In genomic region chr4:177384856-177385396, GRCh38 we compare ENCODE assay signal across 20 cellular contexts. TPM values are rescaled to one million over a fixed set of nuclear protein-coding genes. Genes with fewer than 3 reads are reported as not detected.
DNase-seq lines count a peak whose midpoint lies in the region; ATAC-seq, FAIRE-seq and TF ChIP-seq lines count a peak whose summit lies in the region.
"Had no signal": no experiment of that assay in that cellular context is flagged by ENCODE, and none has a peak within 500 bp of the region (broad histone marks: within the 10 kb centered on the region; RNA-seq: fewer than 3 reads in every experiment).

No MANE protein-coding gene starts in this region.

- H3K79me1 ChIP-seq in IMR-90 (ENCODE audit: low read depth in 1 of 2, low read length in 2 of 2) = no peaks in the 10 kb centered on the region

- peak; percentile 32 for FAIRE-seq in D721Med (lab: Jason Lieb, UNC)
- FAIRE-seq: A549, GM12891 had no signal

- no peak overlapping the region for H2AFZ ChIP-seq in IMR-90 (replicated peaks; ENCODE audit: low read length, poor library complexity)

- DNase-seq in D721Med (ENCODE audit: insufficient read length, low spot score) (no peak), IMR-90 (no peak), SHP77 treated with DMSO at 0.1 percent for 48 hours (lab: John Stamatoyannopoulos, UW) (peak; percentile 3), kidney glomerular epithelial cell (lab: John Stamatoyannopoulos, UW) (no peak), occipital lobe (lab: John Stamatoyannopoulos, UW) (no peak), lower leg skin (ENCODE audit: low spot score in 2 of 2) (no peak), NCI-H2107 treated with DMSO at 0.1 percent for 48 hours (lab: John Stamatoyannopoulos, UW; ENCODE audit: unreplicated experiment) (no peak)
- DNase-seq: COR-L47; HCEC 1CT; MG63; NCI-H1105 treated with DMSO at 0.1 percent for 48 hours; NCI-H187; NCI-H2171 treated with DMSO at 0.1 percent for 48 hours; NCI-H526 treated with DMSO at 0.1 percent for 48 hours; NK-92 treated with Interleukin-12 subunit alpha and Interleukin-12 subunit beta, amount 100 ng/mL, for 24 hours; PC-3; SK-N-SH had no signal

- no peak overlapping the region for H3K4ac ChIP-seq in IMR-90 (ENCODE audit: low read depth, low read length)

- no peak overlapping the region for H4K8ac ChIP-seq in IMR-90 (ENCODE audit: low read depth in 2 of 2, low read length in 2 of 2)

- in situ Hi-C loops in IMR-90 (cut with MboI; ENCODE audit: low sequenced_read_pairs) = no loop called here

- intact Hi-C loops in IMR-90 (cut with micrococcal nuclease) = no loop called here
- intact Hi-C loops in lower leg skin (cut with DNase I; ENCODE audit: low total_unique reads) = no loop called here

- H3K36me3 ChIP-seq in IMR-90 (ENCODE audit: control insufficient read depth, insufficient read depth, low read length) (no peaks in the 10 kb centered on the region), liver (ENCODE audit: control insufficient read depth in 4 of 4, insufficient read depth in 3 of 4, low read depth in 1 of 4, low read length in 3 of 4) (no peaks in the 10 kb centered on the region)
- H3K36me3 ChIP-seq: MG63 had no signal

- peak overlapping the region; percentile 25; the same call in 1 of the 2 replicates for H2BK20ac ChIP-seq in IMR-90 (ENCODE audit: low read depth, low read length)

- H4K20me1 ChIP-seq in IMR-90 (ENCODE audit: insufficient read depth, low read length) = no peaks in the 10 kb centered on the region

- TF ChIP-seq CTCF in D721Med (IDR thresholded peaks at IDR 0.05; ENCODE audit: insufficient read depth, missing control alignments) = no peak
- no peak for TF ChIP-seq CTCF in IMR-90 (conservative IDR thresholded peaks at IDR 0.05; ENCODE audit: low read depth, low read length)
- no peak for TF ChIP-seq CTCF in liver (IDR thresholded peaks at IDR 0.05; ENCODE audit: low read depth, low read length, missing input control)
- TF ChIP-seq CTCF in lower leg skin (IDR thresholded peaks at IDR 0.05) = no peak

- no peak overlapping the region for H4K91ac ChIP-seq in IMR-90 (ENCODE audit: insufficient read depth, low read depth, low read length)

- H3K56ac ChIP-seq in IMR-90 (ENCODE audit: extremely low read depth, insufficient read depth, low read length) = no peak overlapping the region

- 0 out of 2 replicates have a peak, but pooled peaks have one; percentile 17 for ATAC-seq in IMR-90 (ENCODE audit: low read depth)
- ATAC-seq: A549, PC-3 had no signal

- H3K9ac ChIP-seq in IMR-90 (ENCODE audit: low read depth, low read length) = no peak overlapping the region
- no peak overlapping the region for H3K9ac ChIP-seq in liver (ENCODE audit: low read depth in 1 of 2, low read length in 2 of 2)
- H3K9ac ChIP-seq: SK-N-SH had no signal

- H3K4me2 ChIP-seq in IMR-90 (ENCODE audit: low read depth, low read length) = no peak overlapping the region
- H3K4me2 ChIP-seq: A549, SK-N-SH had no signal

- no peaks in the 10 kb centered on the region for H3K9me1 ChIP-seq in IMR-90 (ENCODE audit: insufficient read depth, low read length)

- POLR2A ChIA-PET in IMR-90 (lab: Charles Lee; ENCODE audit: unreplicated experiment) = interaction anchor here (0.5 kb wide), 1 partner anchor 1044 kb away, joined by 3 read pairs; no protein-coding TSS in a partner anchor

- H3K23ac ChIP-seq in IMR-90 (ENCODE audit: low read depth, low read length) = no peak overlapping the region

- no peak overlapping the region for H3K27ac ChIP-seq in IMR-90 (ENCODE audit: insufficient read depth, low read length)
- no peak overlapping the region for H3K27ac ChIP-seq in liver (ENCODE audit: low read depth in 1 of 2, low read length in 2 of 2)
- H3K27ac ChIP-seq: A549 had no signal

- no peak for TF ChIP-seq RAD21 in IMR-90 (IDR thresholded peaks at IDR 0.05; ENCODE audit: low read length)
- TF ChIP-seq RAD21 in liver (IDR thresholded peaks at IDR 0.05) = no peak

- H3K27me3 ChIP-seq in IMR-90 (ENCODE audit: control insufficient read depth, insufficient read depth, low read length) = no peaks in the 10 kb centered on the region
- H3K27me3 ChIP-seq in liver (ENCODE audit: control insufficient read depth in 4 of 4, insufficient read depth in 4 of 4, low read length in 3 of 4) = no peaks in the 10 kb centered on the region
- H3K27me3 ChIP-seq: MG63 had no signal

- dilution Hi-C loops in IMR-90 (cut with HindIII; ENCODE audit: low sequenced_read_pairs, unreplicated experiment) = no loop called here

- H3K14ac ChIP-seq in IMR-90 (replicated peaks; ENCODE audit: low read depth, low read length) = no peak overlapping the region

- CTCF ChIA-PET in IMR-90 (lab: Yijun Ruan, JAX) = interaction anchor here (0.7 kb wide), 1 partner anchor 320 kb away, joined by 3 read pairs; no protein-coding TSS in a partner anchor

- H3K4me1 ChIP-seq in IMR-90 (ENCODE audit: control insufficient read depth, insufficient read depth, low read length) (no peaks in the 10 kb centered on the region), liver (ENCODE audit: control insufficient read depth in 4 of 4, insufficient read depth in 4 of 4, low read length in 3 of 4) (no peaks in the 10 kb centered on the region)
- H3K4me1 ChIP-seq: A549 had no signal

- H2BK120ac ChIP-seq in IMR-90 (ENCODE audit: low read depth, low read length) = no peak overlapping the region

- no peak for TF ChIP-seq POLR2A in IMR-90 (IDR thresholded peaks at IDR 0.05; ENCODE audit: low read depth, low read length)
- no peak for TF ChIP-seq POLR2A in lower leg skin (IDR thresholded peaks at IDR 0.05)

- no peak overlapping the region for H2BK15ac ChIP-seq in IMR-90 (ENCODE audit: low read depth, low read length)

- H4K5ac ChIP-seq in IMR-90 (ENCODE audit: low read depth, low read length) = no peak overlapping the region

- BruUV-seq in IMR-90 (replicated peaks; lab: Mats Ljungman, UMichigan) = no TSS peak

- H3K4me3 ChIP-seq in IMR-90 (ENCODE audit: insufficient read depth, low read depth, low read length) = no peak overlapping the region
- H3K4me3 ChIP-seq in liver (ENCODE audit: low read depth in 1 of 3, low read length in 3 of 3) = no peak overlapping the region
- no peak overlapping the region for H3K4me3 ChIP-seq in lower leg skin (ENCODE audit: low read depth, poor library complexity, severe bottlenecking)
- H3K4me3 ChIP-seq: A549, MG63 had no signal

- WGBS in IMR-90 (ENCODE audit: extremely low coverage in 2 of 2, insufficient read length in 1 of 2), 2 experiments = 100% methylated on average over 2 of the region's 4 CpGs; no CpG with 5 or more reads in 1 of the 2 experiments
- 55% methylated on average over 4 of the region's 4 CpGs for WGBS in liver
- WGBS in lower leg skin, 2 donors = 82 to 88% methylated on average over 4 of the region's 4 CpGs

- no peaks in the 10 kb centered on the region for H3K9me3 ChIP-seq in IMR-90 (ENCODE audit: control insufficient read depth, insufficient read depth, low read length)
- peaks cover 0 to 7% (median under 1%) of the 10 kb centered on the region in 4 donors for H3K9me3 ChIP-seq in liver (ENCODE audit: control insufficient read depth in 4 of 4, low read length in 3 of 4)
- H3K9me3 ChIP-seq: A549, MG63, SK-N-SH had no signal

- H2BK5ac ChIP-seq in IMR-90 (ENCODE audit: low read depth, low read length, poor library complexity, severe bottlenecking) = no peak overlapping the region

- no peak overlapping the region for H2AK9ac ChIP-seq in IMR-90 (replicated peaks; ENCODE audit: low read depth, low read length, poor library complexity)

- no peak overlapping the region for H2AK5ac ChIP-seq in IMR-90 (ENCODE audit: low read depth, low read length)

- H3K18ac ChIP-seq in IMR-90 (ENCODE audit: low read depth, low read length) = no peak overlapping the region

TF ChIP-seq in IMR-90, 13 proteins besides CTCF, POLR2A, EP300 and RAD21 (continues in another document):
- TF ChIP-seq ELK1 (IDR thresholded peaks at IDR 0.05; ENCODE audit: borderline replicate concordance, low read depth, low read length) = no peak
- TF ChIP-seq NFE2L2 (IDR thresholded peaks at IDR 0.05; ENCODE audit: low read depth, low read length) = no peak
- TF ChIP-seq MXI1 (IDR thresholded peaks at IDR 0.05; ENCODE audit: borderline replicate concordance, low read depth, low read length) = no peak
- TF ChIP-seq RCOR1 (IDR thresholded peaks at IDR 0.05; ENCODE audit: insufficient replicate concordance, low read length) = no peak
- no peak for TF ChIP-seq CHD1 (IDR thresholded peaks at IDR 0.05; ENCODE audit: low read depth, low read length)
- TF ChIP-seq CEBPB (IDR thresholded peaks at IDR 0.05; ENCODE audit: low read depth, low read length) = no peak

TF ChIP-seq in liver, 16 proteins besides CTCF, POLR2A, EP300 and RAD21:
- TF ChIP-seq HNF4G (IDR thresholded peaks at IDR 0.05) (no peak), HNF4A (conservative IDR thresholded peaks at IDR 0.05) (peak; percentile 61 to 81)

RNA-seq across cellular contexts. Expression of gene AGA, which starts 57.3 kb away (rescaled TPM):
- total RNA-seq in IMR-90 (2012; rRNA removed) (35.8 and 38.5 TPM in 2 replicates), liver (10 to 100 TPM; 36.7 to 38.4 TPM), occipital lobe (11.7 TPM), lower leg skin (10 to 100 TPM; 25.8 to 48.1 (median 30.9) TPM)
- polyA plus RNA-seq in IMR-90 (2012; rRNA removed) (24.7 and 26.3 TPM in 2 replicates), liver (10 to 100 TPM; 12.9 to 34.6 TPM)
- polyA plus RNA-seq in IMR-90 (2012; cell fraction: cytosol; rRNA removed) = 21.4 and 27.6 TPM in 2 replicates
- polyA plus RNA-seq in IMR-90 (2012; cell fraction: nucleus; rRNA removed; ENCODE audit: low replicate concordance) = 9.2 and 18.4 TPM in 2 replicates
